In the genomic region with DNA sequence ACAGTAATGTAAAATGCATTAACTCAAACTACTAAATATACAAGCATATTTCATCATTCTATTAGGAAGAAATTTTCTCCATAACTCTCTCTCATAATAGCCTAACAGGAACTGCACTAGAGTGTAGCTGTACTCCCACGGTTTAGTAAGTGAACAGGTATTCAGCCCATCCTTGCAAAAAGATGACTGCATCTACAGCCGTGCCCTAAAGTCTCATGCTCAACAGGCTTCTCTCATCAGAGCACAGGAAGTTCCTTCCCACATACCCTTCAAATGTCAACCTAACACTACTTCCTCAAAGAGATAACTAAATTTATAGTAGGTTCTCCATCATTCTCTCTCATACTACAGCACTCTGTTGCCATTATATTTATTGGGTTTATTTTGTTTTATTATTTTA, we compare ENCODE assay signal across 9 cellular contexts.
DNase-seq lines count a peak whose midpoint lies in the region; ATAC-seq, FAIRE-seq and TF ChIP-seq lines count a peak whose summit lies in the region.
"Had no signal": no experiment of that assay in that cellular context is flagged by ENCODE, and none has a peak within 500 bp of the region (broad histone marks: within the 10 kb centered on the region; RNA-seq: fewer than 3 reads in every experiment).

No MANE protein-coding gene starts in this region.

- H3K18ac ChIP-seq in IMR-90 (ENCODE audit: low read depth, low read length): no peak overlapping the region

- peaks cover 0 to 20% (median 7%) of the 10 kb centered on the region in 9 donors for H3K9me3 Mint-ChIP-seq in naive thymus-derived CD8-positive, alpha-beta T cell

- no peak overlapping the region for H2AFZ ChIP-seq in IMR-90 (replicated peaks; ENCODE audit: low read length, poor library complexity)

- no peak overlapping the region for H2AK9ac ChIP-seq in IMR-90 (replicated peaks; ENCODE audit: low read depth, low read length, poor library complexity)

- peak; percentile 18 for FAIRE-seq in GM18507 (lab: Jason Lieb, UNC)

- no peaks in the 10 kb centered on the region for H3K27me3 Mint-ChIP-seq in naive thymus-derived CD8-positive, alpha-beta T cell
- H3K27me3 Mint-ChIP-seq: IgD-negative memory B cell had no signal

- no peak for TF ChIP-seq POLR2A in IMR-90 (IDR thresholded peaks at IDR 0.05; ENCODE audit: low read depth, low read length)

- H4K5ac ChIP-seq in IMR-90 (ENCODE audit: low read depth, low read length): no peak overlapping the region

- DNase-seq in GM18507 (ENCODE audit: extremely low spot score, insufficient read length, low read depth) (no peak), IMR-90 (peak; percentile 93), NCI-H510A (lab: John Stamatoyannopoulos, UW) (no peak), H7 (no peak)
- DNase-seq in activated gamma-delta T cell treated with anti-CD3 and anti-CD28 coated beads, Interleukin-2, amount 50 U/mL, for 16 hours (ENCODE audit: low read depth): peak; percentile 19
- peak in 5 of 10 donors; percentile 4 to 36 (median 12) for DNase-seq in naive thymus-derived CD8-positive, alpha-beta T cell

- peaks cover 11% of the 10 kb centered on the region for H3K9me1 ChIP-seq in IMR-90 (ENCODE audit: insufficient read depth, low read length)

- intact Hi-C loops in IMR-90 (cut with micrococcal nuclease): no loop called here

- no peak overlapping the region for H3K23ac ChIP-seq in IMR-90 (ENCODE audit: low read depth, low read length)

- WGBS in IMR-90 (ENCODE audit: extremely low coverage in 2 of 2, insufficient read length in 1 of 2), 2 experiments: no CpG with 5 or more reads among the region's 2 CpGs

- no peak overlapping the region for H2BK15ac ChIP-seq in IMR-90 (ENCODE audit: low read depth, low read length)

- dilution Hi-C loops in IMR-90 (cut with HindIII; ENCODE audit: low sequenced_read_pairs, unreplicated experiment): no loop called here

- H3K27me3 ChIP-seq in IMR-90 (ENCODE audit: control insufficient read depth, insufficient read depth, low read length): no peaks in the 10 kb centered on the region
- no peaks in the 10 kb centered on the region for H3K27me3 ChIP-seq in H7 (ENCODE audit: control insufficient read depth, insufficient read depth, low read length)

- in situ Hi-C loops in IMR-90 (cut with MboI; ENCODE audit: low sequenced_read_pairs): no loop called here

- H4K20me1 ChIP-seq in IMR-90 (ENCODE audit: insufficient read depth, low read length): no peaks in the 10 kb centered on the region

- H3K4me3 Mint-ChIP-seq in naive thymus-derived CD8-positive, alpha-beta T cell: peak overlapping the region in 4 of 10 donors; percentile 5 to 30 (median 15)
- H3K4me3 Mint-ChIP-seq: IgD-negative memory B cell had no signal

- H3K14ac ChIP-seq in IMR-90 (replicated peaks; ENCODE audit: low read depth, low read length): no peak overlapping the region

- H3K27ac Mint-ChIP-seq in naive thymus-derived CD8-positive, alpha-beta T cell: peak overlapping the region in 6 of 10 donors; percentile 30 to 88 (median 54)
- H3K27ac Mint-ChIP-seq: IgD-negative memory B cell had no signal

- no peak for TF ChIP-seq CTCF in IMR-90 (conservative IDR thresholded peaks at IDR 0.05; ENCODE audit: low read depth, low read length)

- POLR2A ChIA-PET in IMR-90 (lab: Charles Lee; ENCODE audit: unreplicated experiment): no interaction called here
- POLR2A ChIA-PET in naive thymus-derived CD8-positive, alpha-beta T cell (lab: Charles Lee): no interaction called here

- H2AK5ac ChIP-seq in IMR-90 (ENCODE audit: low read depth, low read length): 0 out of 2 replicates have a peak overlapping the region, but pooled peaks have one; percentile 1

- H3K36me3 Mint-ChIP-seq in naive thymus-derived CD8-positive, alpha-beta T cell: peaks cover 15 to 25% (median 19%) of the 10 kb centered on the region in 3 donors

- H3K9ac ChIP-seq in IMR-90 (ENCODE audit: low read depth, low read length): no peak overlapping the region

- no peak overlapping the region for H3K27ac ChIP-seq in IMR-90 (ENCODE audit: insufficient read depth, low read length)

- peak; percentile 60; the same call in 1 of the 2 replicates for ATAC-seq in IMR-90 (ENCODE audit: low read depth)
- peak; percentile 79 to 94 for ATAC-seq in naive thymus-derived CD8-positive, alpha-beta T cell
- no peak for ATAC-seq in GM21737 (IDR thresholded peaks at IDR 0.05; ENCODE audit: unreplicated experiment)
- no peak for ATAC-seq in HG02938 (IDR thresholded peaks at IDR 0.05; ENCODE audit: unreplicated experiment)

- CTCF ChIA-PET in IMR-90 (lab: Yijun Ruan, JAX): no interaction called here

- no TSS peak for BruUV-seq in IMR-90 (replicated peaks; lab: Mats Ljungman, UMichigan)

- peaks cover 3% of the 10 kb centered on the region for H3K9me3 ChIP-seq in IMR-90 (ENCODE audit: control insufficient read depth, insufficient read depth, low read length)

- H3K4ac ChIP-seq in IMR-90 (ENCODE audit: low read depth, low read length): no peak overlapping the region

- H4K91ac ChIP-seq in IMR-90 (ENCODE audit: insufficient read depth, low read depth, low read length): no peak overlapping the region

- peaks cover 12 to 39% (median 26%) of the 10 kb centered on the region in 4 donors for H3K4me1 Mint-ChIP-seq in naive thymus-derived CD8-positive, alpha-beta T cell

- H3K4me1 ChIP-seq in IMR-90 (ENCODE audit: control insufficient read depth, insufficient read depth, low read length): peaks cover 4% of the 10 kb centered on the region

- no peak overlapping the region for H2BK120ac ChIP-seq in IMR-90 (ENCODE audit: low read depth, low read length)

- H3K79me1 ChIP-seq in IMR-90 (ENCODE audit: low read depth in 1 of 2, low read length in 2 of 2): peaks cover 11 to 15% of the 10 kb centered on the region in 2 experiments

- TF ChIP-seq RAD21 in IMR-90 (IDR thresholded peaks at IDR 0.05; ENCODE audit: low read length): no peak

- H3K56ac ChIP-seq in IMR-90 (ENCODE audit: extremely low read depth, insufficient read depth, low read length): no peak overlapping the region

- no peak overlapping the region for H3K4me3 ChIP-seq in IMR-90 (ENCODE audit: insufficient read depth, low read depth, low read length)
- H3K4me3 ChIP-seq in H7 (ENCODE audit: insufficient read depth, low read depth, low read length): no peak overlapping the region

- peaks cover 4% of the 10 kb centered on the region for H3K36me3 ChIP-seq in IMR-90 (ENCODE audit: control insufficient read depth, insufficient read depth, low read length)
- H3K36me3 ChIP-seq in H7 (replicated peaks; ENCODE audit: control insufficient read depth, insufficient read depth, low read length): no peaks in the 10 kb centered on the region

- no peak overlapping the region for H2BK20ac ChIP-seq in IMR-90 (ENCODE audit: low read depth, low read length)

- H2BK5ac ChIP-seq in IMR-90 (ENCODE audit: low read depth, low read length, poor library complexity, severe bottlenecking): peak overlapping the region; percentile 79

- no peak overlapping the region for H3K4me2 ChIP-seq in IMR-90 (ENCODE audit: low read depth, low read length)

- H4K8ac ChIP-seq in IMR-90 (ENCODE audit: low read depth in 2 of 2, low read length in 2 of 2): 0 out of 4 replicates have a peak overlapping the region, but pooled peaks of 1 of the 2 experiments have one; percentile 15

TF ChIP-seq in IMR-90, 13 proteins besides CTCF, POLR2A, EP300 and RAD21:
- TF ChIP-seq BHLHE40 (IDR thresholded peaks at IDR 0.05; ENCODE audit: low read depth, low read length) (peak; percentile 47; the same call in 1 of the 2 replicates), MAFK (IDR thresholded peaks at IDR 0.05; ENCODE audit: low read depth, low read length) (peak; percentile 23; the same call in 1 of the 2 replicates), RFX5 (IDR thresholded peaks at IDR 0.05; ENCODE audit: low read depth, low read length) (no peak), CEBPB (IDR thresholded peaks at IDR 0.05; ENCODE audit: low read depth, low read length) (peak; percentile 67; the same call in 1 of the 2 replicates), SMC3 (IDR thresholded peaks at IDR 0.05; ENCODE audit: low read depth, low read length) (no peak)

Comparison
In these comparisons a context has a peak if more than half of its experiments do, and no peak if none do; other contexts are left out.
1. DNase-seq: peak in IMR-90 (single experiment) and activated gamma-delta T cell treated with anti-CD3 and anti-CD28 coated beads, Interleukin-2, amount 50 U/mL, for 16 hours (single experiment); none in GM18507 (single experiment), NCI-H510A (single experiment) and H7 (single experiment).
2. ATAC-seq: peak in IMR-90 (single experiment) and naive thymus-derived CD8-positive, alpha-beta T cell (2 of 2); none in GM21737 (single experiment) and HG02938 (single experiment).